ENCODE assay signal across 23 cellular contexts in the genomic region with DNA sequence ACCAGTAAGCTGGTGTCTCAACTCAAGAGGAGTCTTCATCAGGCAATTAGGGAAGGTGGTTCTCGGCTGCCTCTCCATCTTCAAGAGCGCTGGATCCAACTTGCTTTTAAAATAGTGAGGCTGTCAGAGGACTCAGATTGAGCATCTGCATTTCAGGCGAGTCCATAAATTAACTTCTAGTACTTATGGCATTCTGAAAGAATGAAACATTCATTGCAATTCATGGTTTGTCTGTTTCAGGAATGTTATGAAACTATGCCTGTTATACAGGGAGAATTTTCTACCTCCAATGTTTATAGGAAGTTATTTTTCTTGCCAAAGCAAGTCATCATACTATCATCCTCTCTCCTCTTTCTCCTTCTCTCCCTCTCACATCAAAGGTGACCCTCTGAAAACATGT.
DNase-seq lines count a peak whose midpoint lies in the region; ATAC-seq, FAIRE-seq and TF ChIP-seq lines count a peak whose summit lies in the region.
"Had no signal": no experiment of that assay in that cellular context is flagged by ENCODE, and none has a peak within 500 bp of the region (broad histone marks: within the 10 kb centered on the region; RNA-seq: fewer than 3 reads in every experiment).

No MANE protein-coding gene starts in this region.

- WGBS in IMR-90 (ENCODE audit: extremely low coverage in 2 of 2, insufficient read length in 1 of 2), 2 experiments, result 100% methylated on average over 1 of the region's 3 CpGs; no CpG with 5 or more reads in 1 of the 2 experiments

- no peaks in the 10 kb centered on the region for H4K20me1 ChIP-seq in IMR-90 (ENCODE audit: insufficient read depth, low read length)
- H4K20me1 ChIP-seq in astrocyte (ENCODE audit: insufficient read depth, low read length), result no peaks in the 10 kb centered on the region

- intact Hi-C loops in IMR-90 (cut with micrococcal nuclease), result loop anchor here (5.0 kb wide), 1 partner anchor 283 kb away; no protein-coding TSS in a partner anchor

- H3K9me1 ChIP-seq in IMR-90 (ENCODE audit: insufficient read depth, low read length), result peaks cover 15% of the 10 kb centered on the region

- peaks cover 34% of the 10 kb centered on the region for H3K4me1 Mint-ChIP-seq in astrocyte (ENCODE audit: low read depth, unreplicated experiment)
- peaks cover 42% of the 10 kb centered on the region for H3K4me1 Mint-ChIP-seq in nephron
- H3K4me1 Mint-ChIP-seq: CD4-positive, alpha-beta memory T cell; IgD-negative memory B cell; neural crest cell had no signal

- peak overlapping the region; percentile 61 to 95 for H4K8ac ChIP-seq in IMR-90 (ENCODE audit: low read depth in 2 of 2, low read length in 2 of 2)

- H3K79me2 ChIP-seq in astrocyte (ENCODE audit: insufficient read depth, low read length), result no peaks in the 10 kb centered on the region

- CTCF ChIA-PET in IMR-90 (lab: Yijun Ruan, JAX), result no interaction called here

- peak overlapping the region; percentile 54 for H3K4me2 ChIP-seq in IMR-90 (ENCODE audit: low read depth, low read length)
- peak overlapping the region; percentile 35 for H3K4me2 ChIP-seq in astrocyte (ENCODE audit: low read length)

- H2BK15ac ChIP-seq in IMR-90 (ENCODE audit: low read depth, low read length), result peak overlapping the region; percentile 89

- H3K9ac ChIP-seq in IMR-90 (ENCODE audit: low read depth, low read length) (peak overlapping the region; percentile 24; the same call in 1 of the 2 replicates), astrocyte (ENCODE audit: low read length) (no peak overlapping the region)

- in situ Hi-C loops in IMR-90 (cut with MboI; ENCODE audit: low sequenced_read_pairs), result no loop called here

- H3K23ac ChIP-seq in IMR-90 (ENCODE audit: low read depth, low read length), result peak overlapping the region; percentile 92

- H3K79me1 ChIP-seq in IMR-90 (ENCODE audit: low read depth in 1 of 2, low read length in 2 of 2), result peaks cover 0 to 4% of the 10 kb centered on the region in 2 experiments; a peak in 1 of 4 replicates

- H3K27ac Mint-ChIP-seq in astrocyte (ENCODE audit: unreplicated experiment), result peak overlapping the region; percentile 70
- H3K27ac Mint-ChIP-seq in nephron, result peak overlapping the region in 2 of 3 experiments; percentile 21 to 45
- H3K27ac Mint-ChIP-seq: CD4-positive, alpha-beta memory T cell; H9; IgD-negative memory B cell; stimulated activated naive CD8-positive, alpha-beta T cell treated with anti-CD3 and anti-CD28 coated beads, Interleukin-15, Interleukin-2, amounts not matched to agents 100 ng/mL and 50 ng/mL, for 24 hours; T-helper 1 cell treated with Interleukin-12 subunit alpha and Interleukin-12 subunit beta and Interleukin-4 antibody, amounts not matched to agents 30 μg/mL and 1 μg/mL, for 36 hours had no signal

- peak overlapping the region; percentile 90 for H3K56ac ChIP-seq in IMR-90 (ENCODE audit: extremely low read depth, insufficient read depth, low read length)

- no peaks in the 10 kb centered on the region for H3K27me3 ChIP-seq in IMR-90 (ENCODE audit: control insufficient read depth, insufficient read depth, low read length)
- no peaks in the 10 kb centered on the region for H3K27me3 ChIP-seq in astrocyte (ENCODE audit: insufficient read depth, low read length)
- H3K27me3 ChIP-seq: sigmoid colon, thyroid gland had no signal

- peak; percentile 50 for ATAC-seq in IMR-90 (ENCODE audit: low read depth)
- no peak for ATAC-seq in GM18868 (IDR thresholded peaks at IDR 0.05; ENCODE audit: unreplicated experiment)
- ATAC-seq: Panc1 had no signal

- peak overlapping the region; percentile 96 for H3K4ac ChIP-seq in IMR-90 (ENCODE audit: low read depth, low read length)

- no peaks in the 10 kb centered on the region for H3K27me3 Mint-ChIP-seq in astrocyte (ENCODE audit: low read depth, unreplicated experiment)
- no peaks in the 10 kb centered on the region for H3K27me3 Mint-ChIP-seq in nephron (ENCODE audit: low read depth)
- H3K27me3 Mint-ChIP-seq: IgD-negative memory B cell; stimulated activated naive CD8-positive, alpha-beta T cell treated with anti-CD3 and anti-CD28 coated beads, Interleukin-15, Interleukin-2, amounts not matched to agents 100 ng/mL and 50 ng/mL, for 24 hours had no signal

- peak overlapping the region; percentile 97 for H4K5ac ChIP-seq in IMR-90 (ENCODE audit: low read depth, low read length)

- peak overlapping the region; percentile 97 for H4K91ac ChIP-seq in IMR-90 (ENCODE audit: insufficient read depth, low read depth, low read length)

- H2AK9ac ChIP-seq in IMR-90 (replicated peaks; ENCODE audit: low read depth, low read length, poor library complexity), result no peak overlapping the region

- dilution Hi-C loops in IMR-90 (cut with HindIII; ENCODE audit: low sequenced_read_pairs, unreplicated experiment), result no loop called here

- BruUV-seq in IMR-90 (replicated peaks; lab: Mats Ljungman, UMichigan), result no TSS peak

- peak overlapping the region; percentile 77 for H3K27ac ChIP-seq in IMR-90 (ENCODE audit: insufficient read depth, low read length)
- peak overlapping the region; percentile 40 for H3K27ac ChIP-seq in astrocyte (ENCODE audit: low read depth, low read length)
- H3K27ac ChIP-seq: sigmoid colon, thyroid gland had no signal

- no peak for TF ChIP-seq RAD21 in IMR-90 (IDR thresholded peaks at IDR 0.05; ENCODE audit: low read length)

- H3K36me3 ChIP-seq in IMR-90 (ENCODE audit: control insufficient read depth, insufficient read depth, low read length) (no peaks in the 10 kb centered on the region), astrocyte (ENCODE audit: insufficient read depth, low read length) (no peaks in the 10 kb centered on the region)
- H3K36me3 ChIP-seq: sigmoid colon, thyroid gland had no signal

- POLR2A ChIA-PET in IMR-90 (lab: Charles Lee; ENCODE audit: unreplicated experiment), result no interaction called here

- peak; percentile 75 for FAIRE-seq in astrocyte (lab: Jason Lieb, UNC)

- peak overlapping the region; percentile 99 for H2BK5ac ChIP-seq in IMR-90 (ENCODE audit: low read depth, low read length, poor library complexity, severe bottlenecking)

- peak overlapping the region; percentile 99 for H2BK120ac ChIP-seq in IMR-90 (ENCODE audit: low read depth, low read length)

- H3K4me1 ChIP-seq in IMR-90 (ENCODE audit: control insufficient read depth, insufficient read depth, low read length) (peaks cover 25% of the 10 kb centered on the region), astrocyte (ENCODE audit: insufficient read depth, low read length) (peaks cover 35% of the 10 kb centered on the region)
- H3K4me1 ChIP-seq: sigmoid colon had no signal

- no peak overlapping the region for H2AFZ ChIP-seq in IMR-90 (replicated peaks; ENCODE audit: low read length, poor library complexity)
- H2AFZ ChIP-seq in astrocyte (ENCODE audit: low read depth, low read length), result no peak overlapping the region

- H3K9me3 Mint-ChIP-seq in astrocyte (ENCODE audit: unreplicated experiment) (no peaks in the 10 kb centered on the region), nephron (no peaks in the 10 kb centered on the region)
- H3K9me3 Mint-ChIP-seq: H9; neural crest cell; T-helper 1 cell treated with Interleukin-12 subunit alpha and Interleukin-12 subunit beta and Interleukin-4 antibody, amounts not matched to agents 30 μg/mL and 1 μg/mL, for 36 hours had no signal

- peak; percentile 78 for DNase-seq in EH (ENCODE audit: low read depth)
- DNase-seq in IMR-90, result peak; percentile 56
- DNase-seq in astrocyte (ENCODE audit: low read depth), result peak; percentile 64
- no peak for DNase-seq in DMS53 treated with DMSO at 0.1 percent for 48 hours (lab: John Stamatoyannopoulos, UW; ENCODE audit: unreplicated experiment)
- no peak for DNase-seq in ecto neural progenitor cell (ENCODE audit: low spot score)
- DNase-seq: activated CD4-positive, alpha-beta T cell treated with anti-CD3 and anti-CD28 coated beads for 4 hours; activated CD8-positive, alpha-beta memory T cell treated with anti-CD3 and anti-CD28 coated beads for 24 hours; activated T-cell treated with anti-CD3 and anti-CD28 coated beads, Interleukin-2, amount 50 U/mL, for 1 hour; CD4-positive, alpha-beta memory T cell; dermis blood vessel endothelial cell; DMS 273 treated with DMSO at 0.1 percent for 48 hours; GF-D8; H9; sigmoid colon; thyroid gland had no signal

- H3K9me3 ChIP-seq in IMR-90 (ENCODE audit: control insufficient read depth, insufficient read depth, low read length), result no peaks in the 10 kb centered on the region
- H3K9me3 ChIP-seq in astrocyte (ENCODE audit: insufficient read depth, low read depth, low read length), result no peaks in the 10 kb centered on the region
- H3K9me3 ChIP-seq: sigmoid colon, thyroid gland had no signal

- H2AK5ac ChIP-seq in IMR-90 (ENCODE audit: low read depth, low read length), result peak overlapping the region; percentile 81

- H3K36me3 Mint-ChIP-seq in astrocyte (ENCODE audit: low read depth, unreplicated experiment) (no peaks in the 10 kb centered on the region), nephron (ENCODE audit: low read depth) (no peaks in the 10 kb centered on the region)
- H3K36me3 Mint-ChIP-seq: CD4-positive, alpha-beta memory T cell; IgD-negative memory B cell had no signal

- TF ChIP-seq CTCF in IMR-90 (conservative IDR thresholded peaks at IDR 0.05; ENCODE audit: low read depth, low read length) (no peak), astrocyte (IDR thresholded peaks at IDR 0.05; ENCODE audit: insufficient read depth, low read depth, low read length) (no peak), nephron (IDR thresholded peaks at IDR 0.05; ENCODE audit: unreplicated experiment in 3 of 3) (no peak)

- H3K14ac ChIP-seq in IMR-90 (replicated peaks; ENCODE audit: low read depth, low read length), result peak overlapping the region; percentile 92

- peak overlapping the region; percentile 93; the same call in 1 of the 2 replicates for H3K18ac ChIP-seq in IMR-90 (ENCODE audit: low read depth, low read length)

- H3K4me3 ChIP-seq in IMR-90 (ENCODE audit: insufficient read depth, low read depth, low read length) (no peak overlapping the region), astrocyte (ENCODE audit: insufficient read depth, low read depth, low read length) (no peak overlapping the region)
- H3K4me3 ChIP-seq: lung, sigmoid colon, thyroid gland had no signal

- peak overlapping the region; percentile 99 for H2BK20ac ChIP-seq in IMR-90 (ENCODE audit: low read depth, low read length)

- TF ChIP-seq POLR2A in IMR-90 (IDR thresholded peaks at IDR 0.05; ENCODE audit: low read depth, low read length), result no peak

- H3K4me3 Mint-ChIP-seq in astrocyte (ENCODE audit: unreplicated experiment) (no peak overlapping the region), nephron (no peak overlapping the region)
- H3K4me3 Mint-ChIP-seq: CD4-positive, alpha-beta memory T cell; H9; IgD-negative memory B cell; neural crest cell; stimulated activated naive CD8-positive, alpha-beta T cell treated with anti-CD3 and anti-CD28 coated beads, Interleukin-15, Interleukin-2, amounts not matched to agents 100 ng/mL and 50 ng/mL, for 24 hours; T-helper 1 cell treated with Interleukin-12 subunit alpha and Interleukin-12 subunit beta and Interleukin-4 antibody, amounts not matched to agents 30 μg/mL and 1 μg/mL, for 36 hours had no signal

TF ChIP-seq in IMR-90, 13 proteins besides CTCF, POLR2A, EP300 and RAD21:
- TF ChIP-seq MAZ (IDR thresholded peaks at IDR 0.05; ENCODE audit: borderline replicate concordance, low read depth, low read length) (no peak), CEBPB (IDR thresholded peaks at IDR 0.05; ENCODE audit: low read depth, low read length) (0 out of 2 replicates have a peak, but pooled peaks have one; percentile 30)

Comparison
In these comparisons a context has a peak if more than half of its experiments do, and no peak if none do; other contexts are left out.
1. DNase-seq: peak in EH (single experiment), IMR-90 (single experiment) and astrocyte (single experiment); none in DMS53 treated with DMSO at 0.1 percent for 48 hours (single experiment) and ecto neural progenitor cell (single experiment).